ENCODE assay signal across 15 cellular contexts in the genomic region with DNA sequence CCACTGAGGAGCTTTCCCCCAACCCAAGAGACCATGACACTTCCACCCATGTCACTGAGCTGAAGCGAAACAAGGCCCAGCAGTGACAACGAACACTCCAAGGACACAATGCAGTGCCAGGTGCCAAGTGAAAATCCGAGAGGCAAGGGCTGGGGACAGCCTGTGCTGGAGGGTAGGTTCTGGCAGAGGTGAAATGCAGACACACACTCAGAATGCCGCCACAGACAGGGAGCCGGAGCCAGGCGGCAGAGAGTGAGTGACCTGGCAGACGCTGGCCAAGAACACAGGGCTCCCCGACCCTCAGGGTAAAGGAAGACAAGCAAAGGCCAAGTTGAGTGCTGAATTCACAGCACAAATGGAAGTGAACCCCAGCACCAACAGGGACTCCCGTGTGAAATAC.
A peak's percentile ranks its signal among the peaks of the same experiment; 100 is the strongest.
DNase-seq lines count a peak whose midpoint lies in the region; ATAC-seq and TF ChIP-seq lines count a peak whose summit lies in the region.
"Had no signal": no experiment of that assay in that cellular context is flagged by ENCODE, and none has a peak within 500 bp of the region (broad histone marks: within the 10 kb centered on the region; RNA-seq: fewer than 3 reads in every experiment).

No MANE protein-coding gene starts in this region.

- H3K4me1 ChIP-seq in body of pancreas (peaks cover 75% of the 10 kb centered on the region), suprapubic skin (peaks cover 87% of the 10 kb centered on the region)
- H3K4me1 ChIP-seq: SJCRH30 had no signal

- H3K4me1 Mint-ChIP-seq in T-helper 2 cell treated with Interferon-gamma antibody and Interleukin-4, amounts not matched to agents 5 μg/mL and 100 μg/mL, for 36 hours (ENCODE audit: low read depth) = peaks cover 78% of the 10 kb centered on the region

- TF ChIP-seq CTCF in body of pancreas (IDR thresholded peaks at IDR 0.05) (no peak), suprapubic skin (IDR thresholded peaks at IDR 0.05) (no peak)

- H3K27ac ChIP-seq in body of pancreas (peak overlapping the region; percentile 62 to 73 (median 70)), suprapubic skin (peak overlapping the region; percentile 64)
- H3K27ac ChIP-seq: SJCRH30, WERI-Rb-1 had no signal

- H3K36me3 Mint-ChIP-seq in T-helper 2 cell treated with Interferon-gamma antibody and Interleukin-4, amounts not matched to agents 5 μg/mL and 100 μg/mL, for 36 hours (ENCODE audit: low read depth) = peaks cover 25% of the 10 kb centered on the region

- H3K36me3 ChIP-seq in body of pancreas (replicated peaks in 1 of 2; ENCODE audit: insufficient read depth in 1 of 2, low read depth in 2 of 2) (no peaks in the 10 kb centered on the region), suprapubic skin (peaks cover 8% of the 10 kb centered on the region)
- H3K36me3 ChIP-seq: SJCRH30 had no signal

- no peaks in the 10 kb centered on the region for H3K27me3 Mint-ChIP-seq in T-helper 2 cell treated with Interferon-gamma antibody and Interleukin-4, amounts not matched to agents 5 μg/mL and 100 μg/mL, for 36 hours (ENCODE audit: low read depth)

- no peak for DNase-seq in T-helper 2 cell treated with Interferon-gamma antibody and Interleukin-4, amounts not matched to agents 5 μg/mL and 100 μg/mL, for 36 hours (ENCODE audit: low spot score)
- DNase-seq in T-helper 2 cell (no peak), body of pancreas (peak; percentile 68 to 81 (median 77)), mesenteric fat pad (ENCODE audit: low spot score) (peak; percentile 60), suprapubic skin (ENCODE audit: low spot score in 2 of 2) (peak in 1 of 2 donors; percentile 66), NCI-H774 (lab: John Stamatoyannopoulos, UW) (no peak), NCI-H1048 (lab: John Stamatoyannopoulos, UW) (no peak)
- DNase-seq: 8988T; activated naive CD4-positive, alpha-beta T cell treated with Interleukin-2 at 50 U/mL for 16 hours; left colon; NCI-H1436 treated with DMSO at 0.1 percent for 48 hours; SJCRH30; stimulated activated CD4-positive, alpha-beta T cell treated with anti-CD3 and anti-CD28 coated beads, Interleukin-4, amount 100 ng/mL, for 1 hour; WERI-Rb-1 had no signal

- ATAC-seq in body of pancreas (peak; percentile 67), GM21723 (IDR thresholded peaks at IDR 0.05; ENCODE audit: unreplicated experiment) (no peak)
- ATAC-seq: left colon had no signal

- intact Hi-C loops in body of pancreas (cut with DNase I) = loop anchor here (5.0 kb wide), 1 partner anchor 37 kb away; no protein-coding TSS in a partner anchor

- H3K4me3 ChIP-seq in body of pancreas (no peak overlapping the region), suprapubic skin (no peak overlapping the region)
- H3K4me3 ChIP-seq: SJCRH30 had no signal

- no peak for TF ChIP-seq EP300 in suprapubic skin (IDR thresholded peaks at IDR 0.05)

- H3K27ac Mint-ChIP-seq in T-helper 2 cell treated with Interferon-gamma antibody and Interleukin-4, amounts not matched to agents 5 μg/mL and 100 μg/mL, for 36 hours = peak overlapping the region; percentile 33

- H3K9me3 Mint-ChIP-seq in T-helper 2 cell treated with Interferon-gamma antibody and Interleukin-4, amounts not matched to agents 5 μg/mL and 100 μg/mL, for 36 hours = no peaks in the 10 kb centered on the region

- H3K27me3 ChIP-seq in body of pancreas = no peaks in the 10 kb centered on the region
- no peaks in the 10 kb centered on the region for H3K27me3 ChIP-seq in suprapubic skin
- H3K27me3 ChIP-seq: SJCRH30 had no signal

- WGBS in body of pancreas, 2 donors = 25 to 45% methylated on average over 9 of the region's 9 CpGs
- WGBS in suprapubic skin = 54% methylated on average over 9 of the region's 9 CpGs

- no peaks in the 10 kb centered on the region for H3K9me3 ChIP-seq in body of pancreas
- no peaks in the 10 kb centered on the region for H3K9me3 ChIP-seq in suprapubic skin
- H3K9me3 ChIP-seq: SJCRH30 had no signal

- TF ChIP-seq POLR2A in body of pancreas (IDR thresholded peaks at IDR 0.05) (peak in 2 of 3 donors; percentile 29 to 35), suprapubic skin (IDR thresholded peaks at IDR 0.05) (no peak)

- H3K4me3 Mint-ChIP-seq in T-helper 2 cell treated with Interferon-gamma antibody and Interleukin-4, amounts not matched to agents 5 μg/mL and 100 μg/mL, for 36 hours = peak overlapping the region; percentile 33

Comparison
In these comparisons a context has a peak if more than half of its experiments do, and no peak if none do; other contexts are left out.
1. DNase-seq: peak in body of pancreas (4 of 4) and mesenteric fat pad (single experiment); none in T-helper 2 cell treated with Interferon-gamma antibody and Interleukin-4, amounts not matched to agents 5 μg/mL and 100 μg/mL, for 36 hours (single experiment), T-helper 2 cell (0 of 5), NCI-H774 (single experiment) and NCI-H1048 (single experiment).
2. POLR2A ChIP-seq: peak in body of pancreas (2 of 3); none in suprapubic skin (0 of 2).